In the genomic region with DNA sequence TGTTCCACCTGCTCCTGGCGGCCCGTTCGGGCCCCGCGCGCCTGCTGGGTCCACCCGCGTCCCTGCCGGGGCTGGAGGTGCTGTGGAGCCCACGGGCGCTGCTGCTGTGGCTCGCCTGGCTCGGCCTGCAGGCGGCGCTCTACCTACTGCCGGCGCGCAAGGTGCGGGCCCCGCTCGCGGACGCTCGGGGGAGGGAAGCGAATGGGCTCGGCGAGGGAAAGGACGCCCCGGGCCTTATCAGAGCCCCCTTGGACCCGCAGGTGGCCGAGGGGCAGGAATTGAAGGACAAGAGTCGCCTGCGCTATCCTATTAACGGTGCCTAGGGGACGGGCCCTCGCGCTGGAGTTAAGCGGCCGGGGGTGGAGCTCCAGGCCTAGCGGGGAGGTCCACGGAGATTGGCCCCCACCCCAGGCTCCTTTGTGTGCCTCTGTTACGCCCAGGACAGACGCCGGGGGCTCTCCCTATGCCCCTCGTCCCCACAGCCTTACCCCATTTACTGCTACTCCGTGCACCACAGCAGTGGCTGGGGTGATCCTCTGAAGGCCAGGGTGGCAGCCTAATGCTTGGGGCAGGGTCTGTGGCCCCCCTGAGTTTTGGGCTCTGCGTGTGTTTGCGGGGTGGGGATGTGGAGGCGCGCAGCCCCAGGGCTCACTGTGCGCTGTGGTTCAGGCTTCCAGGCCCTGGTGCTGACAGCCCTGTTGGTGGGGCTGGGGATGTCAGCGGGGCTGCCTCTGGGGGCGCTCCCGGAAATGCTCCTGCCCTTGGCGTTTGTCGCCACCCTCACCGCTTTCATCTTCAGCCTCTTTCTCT, we compare ENCODE assay signal across 1 cellular context.
TF ChIP-seq lines count a peak whose summit lies in the region.

No MANE protein-coding gene starts in this region.

TF ChIP-seq in HepG2, 621 proteins besides CTCF, POLR2A, EP300 and RAD21 (continued from another document and continues in another):
- TF ChIP-seq, protein P1, sequence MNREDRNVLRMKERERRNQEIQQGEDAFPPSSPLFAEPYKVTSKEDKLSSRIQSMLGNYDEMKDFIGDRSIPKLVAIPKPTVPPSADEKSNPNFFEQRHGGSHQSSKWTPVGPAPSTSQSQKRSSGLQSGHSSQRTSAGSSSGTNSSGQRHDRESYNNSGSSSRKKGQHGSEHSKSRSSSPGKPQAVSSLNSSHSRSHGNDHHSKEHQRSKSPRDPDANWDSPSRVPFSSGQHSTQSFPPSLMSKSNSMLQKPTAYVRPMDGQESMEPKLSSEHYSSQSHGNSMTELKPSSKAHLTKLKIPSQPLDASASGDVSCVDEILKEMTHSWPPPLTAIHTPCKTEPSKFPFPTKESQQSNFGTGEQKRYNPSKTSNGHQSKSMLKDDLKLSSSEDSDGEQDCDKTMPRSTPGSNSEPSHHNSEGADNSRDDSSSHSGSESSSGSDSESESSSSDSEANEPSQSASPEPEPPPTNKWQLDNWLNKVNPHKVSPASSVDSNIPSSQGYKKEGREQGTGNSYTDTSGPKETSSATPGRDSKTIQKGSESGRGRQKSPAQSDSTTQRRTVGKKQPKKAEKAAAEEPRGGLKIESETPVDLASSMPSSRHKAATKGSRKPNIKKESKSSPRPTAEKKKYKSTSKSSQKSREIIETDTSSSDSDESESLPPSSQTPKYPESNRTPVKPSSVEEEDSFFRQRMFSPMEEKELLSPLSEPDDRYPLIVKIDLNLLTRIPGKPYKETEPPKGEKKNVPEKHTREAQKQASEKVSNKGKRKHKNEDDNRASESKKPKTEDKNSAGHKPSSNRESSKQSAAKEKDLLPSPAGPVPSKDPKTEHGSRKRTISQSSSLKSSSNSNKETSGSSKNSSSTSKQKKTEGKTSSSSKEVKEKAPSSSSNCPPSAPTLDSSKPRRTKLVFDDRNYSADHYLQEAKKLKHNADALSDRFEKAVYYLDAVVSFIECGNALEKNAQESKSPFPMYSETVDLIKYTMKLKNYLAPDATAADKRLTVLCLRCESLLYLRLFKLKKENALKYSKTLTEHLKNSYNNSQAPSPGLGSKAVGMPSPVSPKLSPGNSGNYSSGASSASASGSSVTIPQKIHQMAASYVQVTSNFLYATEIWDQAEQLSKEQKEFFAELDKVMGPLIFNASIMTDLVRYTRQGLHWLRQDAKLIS (CRISPR knock-in tag; IDR thresholded peaks at IDR 0.05): 0 out of 2 replicates have a peak, but pooled peaks have one; percentile 50
- TF ChIP-seq ZNF121 (CRISPR knock-in tag; IDR thresholded peaks at IDR 0.05) (peak; percentile 30; the same call in 1 of the 2 replicates), SP140L (CRISPR knock-in tag; IDR thresholded peaks at IDR 0.05; ENCODE audit: borderline replicate concordance) (0 out of 2 replicates have a peak, but pooled peaks have one; percentile 28), SMAD1 (CRISPR knock-in tag; IDR thresholded peaks at IDR 0.05; ENCODE audit: borderline replicate concordance, low read depth) (no peak), NRL (CRISPR knock-in tag; IDR thresholded peaks at IDR 0.05; ENCODE audit: borderline replicate concordance) (peak; percentile 5; the same call in 1 of the 2 replicates), NR2F2 (IDR thresholded peaks at IDR 0.05; ENCODE audit: borderline replicate concordance, low read depth) (0 out of 2 replicates have a peak, but pooled peaks have one; percentile 24), ZNF143 (CRISPR knock-in tag; IDR thresholded peaks at IDR 0.05) (no peak), ZNF598 (CRISPR knock-in tag; IDR thresholded peaks at IDR 0.05; ENCODE audit: borderline replicate concordance) (peak; percentile 69; the same call in 1 of the 2 replicates), ZFP82 (CRISPR knock-in tag; IDR thresholded peaks at IDR 0.05; ENCODE audit: borderline replicate concordance) (0 out of 2 replicates have a peak, but pooled peaks have one; percentile 7), NR2C2 (CRISPR knock-in tag; IDR thresholded peaks at IDR 0.05; ENCODE audit: borderline replicate concordance) (no peak; the same call in none of the 2 replicates), ZNF746 (CRISPR knock-in tag; IDR thresholded peaks at IDR 0.05) (no peak), ARNTL (CRISPR knock-in tag; IDR thresholded peaks at IDR 0.05) (0 out of 2 replicates have a peak, but pooled peaks have one; percentile 3), TBX3 (IDR thresholded peaks at IDR 0.05; ENCODE audit: borderline replicate concordance) (no peak), SETDB1 (CRISPR knock-in tag; IDR thresholded peaks at IDR 0.05; ENCODE audit: borderline replicate concordance) (no peak), HIVEP1 (CRISPR knock-in tag; IDR thresholded peaks at IDR 0.05) (no peak; the same call in 1 of the 2 replicates), ZNF138 (CRISPR knock-in tag; IDR thresholded peaks at IDR 0.05; ENCODE audit: low read depth) (no peak), JUN (CRISPR knock-in tag; IDR thresholded peaks at IDR 0.05) (no peak), ETV5 (CRISPR knock-in tag; IDR thresholded peaks at IDR 0.05; ENCODE audit: borderline replicate concordance) (peak; percentile 50; the same call in 1 of the 2 replicates), HES4 (CRISPR knock-in tag; IDR thresholded peaks at IDR 0.05; ENCODE audit: borderline replicate concordance) (peak; percentile 48; the same call in 1 of the 2 replicates), FOSL2 (CRISPR knock-in tag; IDR thresholded peaks at IDR 0.05) (no peak), HMG20A (CRISPR knock-in tag; IDR thresholded peaks at IDR 0.05; ENCODE audit: borderline replicate concordance) (no peak), NR1H2 (CRISPR knock-in tag; IDR thresholded peaks at IDR 0.05; ENCODE audit: borderline replicate concordance, low read depth) (no peak), FOXP1 (IDR thresholded peaks at IDR 0.05) (no peak), FOXP1 (CRISPR knock-in tag; IDR thresholded peaks at IDR 0.05) (no peak), KDM4B (CRISPR knock-in tag; IDR thresholded peaks at IDR 0.05) (no peak), NBN (conservative IDR thresholded peaks at IDR 0.05) (no peak), STAT5B (CRISPR knock-in tag; IDR thresholded peaks at IDR 0.05) (no peak), RARA (CRISPR knock-in tag; IDR thresholded peaks at IDR 0.05) (no peak), ZFAT (CRISPR knock-in tag; conservative IDR thresholded peaks at IDR 0.05) (no peak), PAX8 (CRISPR knock-in tag; IDR thresholded peaks at IDR 0.05; ENCODE audit: borderline replicate concordance) (no peak), ZNF644 (CRISPR knock-in tag; IDR thresholded peaks at IDR 0.05; ENCODE audit: low read depth) (no peak)
- TF ChIP-seq, protein P2, sequence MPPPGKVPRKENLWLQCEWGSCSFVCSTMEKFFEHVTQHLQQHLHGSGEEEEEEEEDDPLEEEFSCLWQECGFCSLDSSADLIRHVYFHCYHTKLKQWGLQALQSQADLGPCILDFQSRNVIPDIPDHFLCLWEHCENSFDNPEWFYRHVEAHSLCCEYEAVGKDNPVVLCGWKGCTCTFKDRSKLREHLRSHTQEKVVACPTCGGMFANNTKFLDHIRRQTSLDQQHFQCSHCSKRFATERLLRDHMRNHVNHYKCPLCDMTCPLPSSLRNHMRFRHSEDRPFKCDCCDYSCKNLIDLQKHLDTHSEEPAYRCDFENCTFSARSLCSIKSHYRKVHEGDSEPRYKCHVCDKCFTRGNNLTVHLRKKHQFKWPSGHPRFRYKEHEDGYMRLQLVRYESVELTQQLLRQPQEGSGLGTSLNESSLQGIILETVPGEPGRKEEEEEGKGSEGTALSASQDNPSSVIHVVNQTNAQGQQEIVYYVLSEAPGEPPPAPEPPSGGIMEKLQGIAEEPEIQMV (CRISPR knock-in tag; IDR thresholded peaks at IDR 0.05; ENCODE audit: low read depth): peak; percentile 46; the same call in 1 of the 2 replicates
- TF ChIP-seq, protein P3, sequence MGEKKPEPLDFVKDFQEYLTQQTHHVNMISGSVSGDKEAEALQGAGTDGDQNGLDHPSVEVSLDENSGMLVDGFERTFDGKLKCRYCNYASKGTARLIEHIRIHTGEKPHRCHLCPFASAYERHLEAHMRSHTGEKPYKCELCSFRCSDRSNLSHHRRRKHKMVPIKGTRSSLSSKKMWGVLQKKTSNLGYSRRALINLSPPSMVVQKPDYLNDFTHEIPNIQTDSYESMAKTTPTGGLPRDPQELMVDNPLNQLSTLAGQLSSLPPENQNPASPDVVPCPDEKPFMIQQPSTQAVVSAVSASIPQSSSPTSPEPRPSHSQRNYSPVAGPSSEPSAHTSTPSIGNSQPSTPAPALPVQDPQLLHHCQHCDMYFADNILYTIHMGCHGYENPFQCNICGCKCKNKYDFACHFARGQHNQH (CRISPR knock-in tag; IDR thresholded peaks at IDR 0.05): peak; percentile 56; the same call in 1 of the 2 replicates
- TF ChIP-seq, protein P4, sequence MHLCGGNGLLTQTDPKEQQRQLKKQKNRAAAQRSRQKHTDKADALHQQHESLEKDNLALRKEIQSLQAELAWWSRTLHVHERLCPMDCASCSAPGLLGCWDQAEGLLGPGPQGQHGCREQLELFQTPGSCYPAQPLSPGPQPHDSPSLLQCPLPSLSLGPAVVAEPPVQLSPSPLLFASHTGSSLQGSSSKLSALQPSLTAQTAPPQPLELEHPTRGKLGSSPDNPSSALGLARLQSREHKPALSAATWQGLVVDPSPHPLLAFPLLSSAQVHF (CRISPR knock-in tag; IDR thresholded peaks at IDR 0.05): 0 out of 2 replicates have a peak, but pooled peaks have one; percentile 47
- TF ChIP-seq, protein P5, sequence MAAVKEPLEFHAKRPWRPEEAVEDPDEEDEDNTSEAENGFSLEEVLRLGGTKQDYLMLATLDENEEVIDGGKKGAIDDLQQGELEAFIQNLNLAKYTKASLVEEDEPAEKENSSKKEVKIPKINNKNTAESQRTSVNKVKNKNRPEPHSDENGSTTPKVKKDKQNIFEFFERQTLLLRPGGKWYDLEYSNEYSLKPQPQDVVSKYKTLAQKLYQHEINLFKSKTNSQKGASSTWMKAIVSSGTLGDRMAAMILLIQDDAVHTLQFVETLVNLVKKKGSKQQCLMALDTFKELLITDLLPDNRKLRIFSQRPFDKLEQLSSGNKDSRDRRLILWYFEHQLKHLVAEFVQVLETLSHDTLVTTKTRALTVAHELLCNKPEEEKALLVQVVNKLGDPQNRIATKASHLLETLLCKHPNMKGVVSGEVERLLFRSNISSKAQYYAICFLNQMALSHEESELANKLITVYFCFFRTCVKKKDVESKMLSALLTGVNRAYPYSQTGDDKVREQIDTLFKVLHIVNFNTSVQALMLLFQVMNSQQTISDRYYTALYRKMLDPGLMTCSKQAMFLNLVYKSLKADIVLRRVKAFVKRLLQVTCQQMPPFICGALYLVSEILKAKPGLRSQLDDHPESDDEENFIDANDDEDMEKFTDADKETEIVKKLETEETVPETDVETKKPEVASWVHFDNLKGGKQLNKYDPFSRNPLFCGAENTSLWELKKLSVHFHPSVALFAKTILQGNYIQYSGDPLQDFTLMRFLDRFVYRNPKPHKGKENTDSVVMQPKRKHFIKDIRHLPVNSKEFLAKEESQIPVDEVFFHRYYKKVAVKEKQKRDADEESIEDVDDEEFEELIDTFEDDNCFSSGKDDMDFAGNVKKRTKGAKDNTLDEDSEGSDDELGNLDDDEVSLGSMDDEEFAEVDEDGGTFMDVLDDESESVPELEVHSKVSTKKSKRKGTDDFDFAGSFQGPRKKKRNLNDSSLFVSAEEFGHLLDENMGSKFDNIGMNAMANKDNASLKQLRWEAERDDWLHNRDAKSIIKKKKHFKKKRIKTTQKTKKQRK (IDR thresholded peaks at IDR 0.05; ENCODE audit: low read length): no peak
- TF ChIP-seq, protein P6, sequence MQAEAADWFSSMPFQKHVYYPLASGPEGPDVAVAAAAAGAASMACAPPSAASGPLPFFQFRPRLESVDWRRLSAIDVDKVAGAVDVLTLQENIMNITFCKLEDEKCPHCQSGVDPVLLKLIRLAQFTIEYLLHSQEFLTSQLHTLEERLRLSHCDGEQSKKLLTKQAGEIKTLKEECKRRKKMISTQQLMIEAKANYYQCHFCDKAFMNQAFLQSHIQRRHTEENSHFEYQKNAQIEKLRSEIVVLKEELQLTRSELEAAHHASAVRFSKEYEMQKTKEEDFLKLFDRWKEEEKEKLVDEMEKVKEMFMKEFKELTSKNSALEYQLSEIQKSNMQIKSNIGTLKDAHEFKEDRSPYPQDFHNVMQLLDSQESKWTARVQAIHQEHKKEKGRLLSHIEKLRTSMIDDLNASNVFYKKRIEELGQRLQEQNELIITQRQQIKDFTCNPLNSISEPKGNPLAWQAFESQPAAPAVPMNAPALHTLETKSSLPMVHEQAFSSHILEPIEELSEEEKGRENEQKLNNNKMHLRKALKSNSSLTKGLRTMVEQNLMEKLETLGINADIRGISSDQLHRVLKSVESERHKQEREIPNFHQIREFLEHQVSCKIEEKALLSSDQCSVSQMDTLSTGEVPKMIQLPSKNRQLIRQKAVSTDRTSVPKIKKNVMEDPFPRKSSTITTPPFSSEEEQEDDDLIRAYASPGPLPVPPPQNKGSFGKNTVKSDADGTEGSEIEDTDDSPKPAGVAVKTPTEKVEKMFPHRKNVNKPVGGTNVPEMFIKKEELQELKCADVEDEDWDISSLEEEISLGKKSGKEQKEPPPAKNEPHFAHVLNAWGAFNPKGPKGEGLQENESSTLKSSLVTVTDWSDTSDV (CRISPR knock-in tag; IDR thresholded peaks at IDR 0.05): no peak
- TF ChIP-seq, protein P7, sequence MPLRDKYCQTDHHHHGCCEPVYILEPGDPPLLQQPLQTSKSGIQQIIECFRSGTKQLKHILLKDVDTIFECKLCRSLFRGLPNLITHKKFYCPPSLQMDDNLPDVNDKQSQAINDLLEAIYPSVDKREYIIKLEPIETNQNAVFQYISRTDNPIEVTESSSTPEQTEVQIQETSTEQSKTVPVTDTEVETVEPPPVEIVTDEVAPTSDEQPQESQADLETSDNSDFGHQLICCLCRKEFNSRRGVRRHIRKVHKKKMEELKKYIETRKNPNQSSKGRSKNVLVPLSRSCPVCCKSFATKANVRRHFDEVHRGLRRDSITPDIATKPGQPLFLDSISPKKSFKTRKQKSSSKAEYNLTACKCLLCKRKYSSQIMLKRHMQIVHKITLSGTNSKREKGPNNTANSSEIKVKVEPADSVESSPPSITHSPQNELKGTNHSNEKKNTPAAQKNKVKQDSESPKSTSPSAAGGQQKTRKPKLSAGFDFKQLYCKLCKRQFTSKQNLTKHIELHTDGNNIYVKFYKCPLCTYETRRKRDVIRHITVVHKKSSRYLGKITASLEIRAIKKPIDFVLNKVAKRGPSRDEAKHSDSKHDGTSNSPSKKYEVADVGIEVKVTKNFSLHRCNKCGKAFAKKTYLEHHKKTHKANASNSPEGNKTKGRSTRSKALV (CRISPR knock-in tag; IDR thresholded peaks at IDR 0.05): peak; percentile 68; the same call in 1 of the 2 replicates
